Comparison of ENCODE assay signal across 28 cellular contexts in the genomic region with DNA sequence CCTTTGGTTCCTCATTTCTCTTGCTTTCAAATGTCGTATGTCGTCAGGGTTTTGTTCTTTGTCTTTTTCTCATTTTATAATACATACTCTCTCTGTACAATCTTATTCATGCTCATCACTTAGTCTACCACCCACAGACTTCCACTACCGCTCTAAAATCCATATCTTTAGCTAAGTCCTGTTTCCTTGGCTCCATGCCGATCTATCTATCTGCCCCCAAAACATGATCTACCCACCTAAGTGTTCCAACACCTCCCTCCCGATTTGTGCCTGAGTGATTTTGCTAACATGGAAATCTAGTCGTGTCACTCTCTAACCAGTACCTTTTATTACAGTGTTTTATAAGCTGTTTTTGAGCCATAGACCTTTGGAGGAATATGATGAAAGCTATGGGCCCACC.
"Had no signal": no experiment of that assay in that cellular context is flagged by ENCODE, and none has a peak within 500 bp of the region (broad histone marks: within the 10 kb centered on the region; RNA-seq: fewer than 3 reads in every experiment).

No MANE protein-coding gene starts in this region.

- H3K4me3 ChIP-seq: coronary artery, dorsolateral prefrontal cortex, esophagus squamous epithelium, gastrocnemius medialis, heart right ventricle, left lung, lower lobe of right lung, mucosa of descending colon had no signal

- FAIRE-seq: colon, endometrium, islet of Langerhans, keratinocyte had no signal

- H3K27me3 Mint-ChIP-seq: naive B cell had no signal

- H3K27me3 ChIP-seq: esophagus squamous epithelium, gastrocnemius medialis, left lung had no signal

- H3K27ac ChIP-seq: coronary artery, dorsolateral prefrontal cortex, epithelial cell of prostate, esophagus squamous epithelium, gastrocnemius medialis, heart right ventricle, left lung, lower lobe of right lung had no signal

- H3K4me3 Mint-ChIP-seq: endodermal cell, mesothelial cell of epicardium, naive B cell had no signal

- DNase-seq: dermis blood vessel endothelial cell; dorsolateral prefrontal cortex; effector CD4-positive, alpha-beta T cell; effector memory CD4-positive, alpha-beta T cell; endodermal cell; erythroblast; esophagus squamous epithelium; foreskin fibroblast; foreskin melanocyte; gastrocnemius medialis; glutamatergic neuron; heart right ventricle; hippocampal formation; left cardiac atrium; left lung; left ventricle myocardium superior; lower lobe of right lung; mesenchymal stem cell; mucosa of descending colon; naive B cell had no signal

- H3K9me3 Mint-ChIP-seq: naive B cell had no signal

- ATAC-seq: esophagus mucosa, gastrocnemius medialis, heart right ventricle, left cardiac atrium, left lung, left ventricle myocardium superior, lower lobe of right lung, mucosa of descending colon had no signal

- H3K36me3 ChIP-seq: gastrocnemius medialis had no signal

- H3K9me3 ChIP-seq: esophagus squamous epithelium, gastrocnemius medialis, heart right ventricle, left lung, lower lobe of right lung, mucosa of descending colon had no signal

- H3K4me1 ChIP-seq: esophagus squamous epithelium, gastrocnemius medialis, heart right ventricle, left lung, lower lobe of right lung had no signal

- H3K4me1 Mint-ChIP-seq: endodermal cell, mesothelial cell of epicardium, naive B cell had no signal

- H3K27ac Mint-ChIP-seq: endodermal cell, mesothelial cell of epicardium had no signal
